In genomic region chr3:58237238-58237939, GRCh38 we compare ENCODE assay signal across 8 cellular contexts. TPM values are rescaled to one million over a fixed set of nuclear protein-coding genes. Genes with fewer than 3 reads are reported as not detected.
A peak's percentile ranks its signal among the peaks of the same experiment; 100 is the strongest.
DNase-seq lines count a peak whose midpoint lies in the region; ATAC-seq and TF ChIP-seq lines count a peak whose summit lies in the region.

A gene with protein sequence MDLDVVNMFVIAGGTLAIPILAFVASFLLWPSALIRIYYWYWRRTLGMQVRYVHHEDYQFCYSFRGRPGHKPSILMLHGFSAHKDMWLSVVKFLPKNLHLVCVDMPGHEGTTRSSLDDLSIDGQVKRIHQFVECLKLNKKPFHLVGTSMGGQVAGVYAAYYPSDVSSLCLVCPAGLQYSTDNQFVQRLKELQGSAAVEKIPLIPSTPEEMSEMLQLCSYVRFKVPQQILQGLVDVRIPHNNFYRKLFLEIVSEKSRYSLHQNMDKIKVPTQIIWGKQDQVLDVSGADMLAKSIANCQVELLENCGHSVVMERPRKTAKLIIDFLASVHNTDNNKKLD (plus strand): TSS chr3:58237792. CDS start chr3:58256587, 18,795 bp downstream.

- in situ Hi-C loops in G401 (cut with HindIII; ENCODE audit: low sequenced_read_pairs) (no loop called here), KBM-7 (cut with MboI; ENCODE audit: low pct_unique_long_range_greater_than_20kb, low sequenced_read_pairs) (no loop called here)

- under 1% methylated on average over 77 of the region's 77 CpGs for WGBS in right cardiac atrium

- H3K4me1 ChIP-seq in right cardiac atrium (ENCODE audit: control insufficient read depth, insufficient read depth, low read length) (no peaks in the 10 kb centered on the region), rectal smooth muscle tissue (ENCODE audit: control insufficient read depth, insufficient read depth, low read length) (peaks cover 2% of the 10 kb centered on the region), vagina (peaks cover 33% of the 10 kb centered on the region)

- no peaks in the 10 kb centered on the region for H3K9me3 ChIP-seq in right cardiac atrium (ENCODE audit: control insufficient read depth, low read length)
- H3K9me3 ChIP-seq in vagina: no peaks in the 10 kb centered on the region

- TF ChIP-seq CTCF in vagina (IDR thresholded peaks at IDR 0.05): peak in 1 of 3 experiments; percentile 77

- peak in 1 of 2 donors; percentile 9 for TF ChIP-seq POLR2A in vagina (IDR thresholded peaks at IDR 0.05)

- intact Hi-C loops in right cardiac atrium (cut with DNase I) (loop anchor here in 2 of 4 donors (5.0 kb wide), 1 partner anchor 65 kb away; no protein-coding TSS in a partner anchor), vagina (cut with DNase I) (loop anchor here (5.0 kb wide), 1 partner anchor 60 kb away; no protein-coding TSS in a partner anchor)

- ATAC-seq in GM21619 (IDR thresholded peaks at IDR 0.05; ENCODE audit: unreplicated experiment) (peak; percentile 77), right cardiac atrium (peak; percentile 95 to 96)

- DNase-seq in G401 (ENCODE audit: low spot score) (peak; percentile 81), KBM-7 (peak; percentile 84), T follicular helper cell (ENCODE audit: low read depth) (peak; percentile 71), amygdala (lab: John Stamatoyannopoulos, UW) (peak in 54 of 56 donors; percentile 43 to 95 (median 76)), right cardiac atrium (peak; percentile 68 to 93 (median 91)), vagina (ENCODE audit: extremely low spot score in 2 of 2) (no peak)

- peak within 1 kb of the TSS; percentile 79 for H3K4me3 ChIP-seq in right cardiac atrium (ENCODE audit: low read length)
- H3K4me3 ChIP-seq in rectal smooth muscle tissue (ENCODE audit: low read length): peak within 1 kb of the TSS; percentile 94
- H3K4me3 ChIP-seq in vagina: peak within 1 kb of the TSS; percentile 92 to 93

- H3K27ac ChIP-seq in right cardiac atrium (ENCODE audit: low read length) (peak within 1 kb of the TSS; percentile 81), rectal smooth muscle tissue (ENCODE audit: low read depth, low read length) (peak within 1 kb of the TSS; percentile 82), vagina (peak within 1 kb of the TSS; percentile 82)

- H3K27me3 ChIP-seq in right cardiac atrium (ENCODE audit: control insufficient read depth, insufficient read depth) (no peaks in the 10 kb centered on the region), rectal smooth muscle tissue (ENCODE audit: control insufficient read depth, insufficient read depth, low read length) (peaks cover 3% of the 10 kb centered on the region), vagina (no peaks in the 10 kb centered on the region)

- H3K9ac ChIP-seq in rectal smooth muscle tissue (ENCODE audit: low read length): peak within 1 kb of the TSS; percentile 71

- H3K36me3 ChIP-seq in rectal smooth muscle tissue (ENCODE audit: control insufficient read depth, insufficient read depth, low read length) (no peaks in the 10 kb centered on the region), vagina (no peaks in the 10 kb centered on the region)

RNA-seq across cellular contexts. Expression of the gene that starts here (rescaled TPM):
- 15.0 and 17.2 TPM in 2 replicates for total RNA-seq in G401 (2014; rRNA removed; shearing (Covaris generic))
- total RNA-seq in right cardiac atrium: 10 to 100 TPM in 3 of 4 donors, 1 to 10 TPM in 1; 6.1 to 13.4 (median 10.8) TPM
- 8.3 TPM for polyA plus RNA-seq in right cardiac atrium
- total RNA-seq in vagina: 18.9 TPM

Comparison
In these comparisons a context has a peak if more than half of its experiments do, and no peak if none do; other contexts are left out.
1. DNase-seq: peak in G401 (single experiment), KBM-7 (single experiment), T follicular helper cell (single experiment), amygdala (54 of 56) and right cardiac atrium (3 of 3); none in vagina (0 of 2).
2. Peak in every context shown above with its lines, with median percentiles within 50 percentile points of each other: H3K27ac ChIP-seq and H3K4me3 ChIP-seq.